In the genomic region with DNA sequence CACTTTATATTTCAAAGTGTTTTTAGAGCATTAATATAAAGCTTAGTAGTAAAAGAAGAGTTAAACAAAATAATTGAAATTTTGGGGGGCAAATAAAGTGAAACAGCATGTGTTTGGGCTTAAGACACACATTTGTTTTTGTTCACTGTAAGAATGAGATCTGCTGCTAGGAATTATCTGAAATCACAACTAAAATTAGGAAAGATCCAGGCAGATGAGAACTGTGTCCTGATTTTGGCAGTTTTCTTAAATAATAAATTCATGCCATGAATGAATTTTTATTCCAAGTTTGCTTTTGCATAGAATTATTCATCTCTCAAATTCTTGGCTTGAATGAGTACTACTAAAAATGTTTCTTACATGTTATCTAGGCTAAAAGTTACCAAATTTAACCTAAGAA, we compare ENCODE assay signal across 31 cellular contexts.
"Had no signal": no experiment of that assay in that cellular context is flagged by ENCODE, and none has a peak within 500 bp of the region (broad histone marks: within the 10 kb centered on the region; RNA-seq: fewer than 3 reads in every experiment).

No MANE protein-coding gene starts in this region.

- H3K27ac ChIP-seq: ascending aorta, cardiac muscle cell, VCaP had no signal

- H3K27me3 ChIP-seq: ascending aorta, cardiac muscle cell had no signal

- H3K9me3 ChIP-seq: ascending aorta had no signal

- H3K4me1 ChIP-seq: ascending aorta had no signal

- DNase-seq: activated B cell treated with CpG ODN at 0.5 μM for 24 hours; activated CD4-positive, alpha-beta memory T cell treated with anti-CD3 and anti-CD28 coated beads for 36 hours; activated CD4-positive, alpha-beta T cell treated with anti-CD3 and anti-CD28 coated beads for 4 hours; activated CD4-positive, alpha-beta T cell treated with anti-CD3 and anti-CD28 coated beads, Interleukin-2, amount 10 ng/mL, durations not matched to agents 24 days and 14 days; activated CD4-positive, alpha-beta T cell treated with anti-CD3 and anti-CD28 coated beads, Interleukin-2, amount 50 U/mL, for 1 hour; activated CD4-positive, alpha-beta T cell treated with anti-CD3 and anti-CD28 coated beads, Interleukin-2, amount 50 U/mL, for 4 hours; activated CD4-positive, CD25-positive, alpha-beta regulatory T cell treated with anti-CD3 and anti-CD28 coated beads, Interleukin-2, amount 50 U/mL, for 72 hours; activated CD8-positive, alpha-beta memory T cell treated with anti-CD3 and anti-CD28 coated beads, Interleukin-2, amount 50 U/mL, for 4 hours; activated CD8-positive, alpha-beta T cell treated with anti-CD3 and anti-CD28 coated beads for 36 hours; activated effector memory CD4-positive, alpha-beta T cell treated with anti-CD3 and anti-CD28 coated beads, Interleukin-2, amount 50 U/mL, for 16 hours; activated naive CD4-positive, alpha-beta T cell treated with anti-CD3 and anti-CD28 coated beads, Interleukin-2, amount 10 ng/mL, durations not matched to agents 7 days and 5 days; activated naive CD4-positive, alpha-beta T cell treated with Interleukin-2 at 50 U/mL for 16 hours; activated naive CD8-positive, alpha-beta T cell treated with anti-CD3 and anti-CD28 coated beads, Interleukin-2, amount 10 ng/mL, durations not matched to agents 7 days and 5 days; activated naive CD8-positive, alpha-beta T cell treated with anti-CD3 and anti-CD28 coated beads, Interleukin-2, amount 50 U/mL, for 24 hours; activated T-cell treated with anti-CD3 and anti-CD28 coated beads for 4 hours; activated T-cell treated with anti-CD3 and anti-CD28 coated beads, Interleukin-2, amount 50 U/mL, for 1 hour; activated T-cell treated with anti-CD3 and anti-CD28 coated beads, Interleukin-2, amount 50 U/mL, for 4 hours; activated T-cell treated with anti-CD3 and anti-CD28 coated beads, Interleukin-2, amount 50 U/mL, for 72 hours; amygdala; anterior cingulate cortex; caudate nucleus; cerebellar nuclear complex; T-helper 1 cell; T-helper 2 cell; T-helper 9 cell had no signal

- H3K4me3 ChIP-seq: ascending aorta, cardiac muscle cell had no signal

- ATAC-seq: activated CD8-positive, alpha-beta T cell treated with anti-CD3 and anti-CD28 coated beads for 36 hours; activated naive CD8-positive, alpha-beta T cell treated with anti-CD3 and anti-CD28 coated beads, Interleukin-2, amount 50 U/mL, for 24 hours; activated T-cell treated with anti-CD3 and anti-CD28 coated beads, Interleukin-2, amount 50 U/mL, for 4 hours; activated T-cell treated with anti-CD3 and anti-CD28 coated beads, Interleukin-2, amount 50 U/mL, for 72 hours; activated T-helper 17 cell treated with anti-CD3 and anti-CD28 coated beads, Interleukin-2, amount 50 U/mL, for 72 hours had no signal

- FAIRE-seq: bronchial epithelial cell, TTC549 had no signal
